32 cellular contexts compared by ENCODE assay signal in genomic region chr16:3268294-3268693, GRCh38. TPM values are rescaled to one million over a fixed set of nuclear protein-coding genes. Genes with fewer than 3 reads are reported as not detected.
"Had no signal": no experiment of that assay in that cellular context is flagged by ENCODE, and none has a peak within 500 bp of the region (broad histone marks: within the 10 kb centered on the region; RNA-seq: fewer than 3 reads in every experiment).

No MANE protein-coding gene starts in this region.

- H3K27ac Mint-ChIP-seq: natural killer cell treated with Interleukin-12 subunit alpha and Interleukin-12 subunit beta and Interleukin-15 and Interleukin-18, amount 100 ng/mL, for 72 hours; nephron progenitor cell; neural progenitor cell; progenitor cell of endocrine pancreas; stimulated activated memory B cell treated with anti-CD40 and anti-IgM and Interleukin-4, amounts not matched to agents 10 μg/mL and 1 μg/mL and 100 μg/mL, for 72 hours; stimulated activated naive CD8-positive, alpha-beta T cell treated with anti-CD3 and anti-CD28 coated beads, Interleukin-15, amount 100 ng/mL, for 72 hours; type B pancreatic cell had no signal

- H3K4me3 ChIP-seq: neural progenitor cell, ovary, psoas muscle, skin epidermis, smooth muscle cell, suprapubic skin, testis, tibial artery, transverse colon, upper lobe of right lung, vagina had no signal

- H3K4me2 ChIP-seq: neural progenitor cell, smooth muscle cell had no signal

- ATAC-seq: naive thymus-derived CD8-positive, alpha-beta T cell; natural killer cell treated with Interleukin-12 subunit alpha and Interleukin-12 subunit beta and Interleukin-15 and Interleukin-18, amount 100 ng/mL, for 72 hours; psoas muscle; right cardiac atrium; sciatic nerve; stimulated activated memory B cell treated with anti-CD40 and anti-IgM and Interleukin-4, amounts not matched to agents 10 μg/mL and 1 μg/mL and 100 μg/mL, for 72 hours; stimulated activated naive CD8-positive, alpha-beta T cell treated with anti-CD3 and anti-CD28 coated beads, Interleukin-15, amount 100 ng/mL, for 72 hours; stimulated activated naive CD8-positive, alpha-beta T cell treated with anti-CD3 and anti-CD28 coated beads, Interleukin-15, Interleukin-2, amounts not matched to agents 100 U/mL and 50 U/mL, for 24 hours; upper lobe of right lung had no signal

- H3K9me3 ChIP-seq: ovary, suprapubic skin, testis, transverse colon, upper lobe of right lung, vagina had no signal

- H3K4me1 ChIP-seq: neural progenitor cell, parathyroid adenoma, psoas muscle had no signal

- H2AFZ ChIP-seq: neural progenitor cell, parathyroid adenoma had no signal

- H3K27me3 ChIP-seq: ovary, suprapubic skin, testis, tibial artery, transverse colon, upper lobe of right lung, vagina had no signal

- H3K36me3 ChIP-seq: neural progenitor cell, ovary, upper lobe of right lung had no signal

- H3K9me3 Mint-ChIP-seq: natural killer cell treated with Interleukin-12 subunit alpha and Interleukin-12 subunit beta and Interleukin-15 and Interleukin-18, amount 100 ng/mL, for 72 hours; stimulated activated memory B cell treated with anti-CD40 and anti-IgM and Interleukin-4, amounts not matched to agents 10 μg/mL and 1 μg/mL and 100 μg/mL, for 72 hours; type B pancreatic cell had no signal

- DNase-seq: naive B cell; naive thymus-derived CD8-positive, alpha-beta T cell; nephron progenitor cell; nucleus accumbens; ovary; posterior cingulate gyrus; psoas muscle; right cardiac atrium; stimulated activated CD4-positive, alpha-beta T cell treated with anti-CD3 and anti-CD28 coated beads, Interleukin-15, amount 100 ng/mL, for 24 hours; stimulated activated CD4-positive, alpha-beta T cell treated with anti-CD3 and anti-CD28 coated beads, Interleukin-2, amount 100 ng/mL, for 24 hours; stimulated activated CD4-positive, alpha-beta T cell treated with anti-CD3 and anti-CD28 coated beads, Interleukin-2, amount 100 ng/mL, for 48 hours; stimulated activated CD4-positive, alpha-beta T cell treated with anti-CD3 and anti-CD28 coated beads, Interleukin-4, amount 100 ng/mL, for 4 hours; stimulated activated CD8-positive, alpha-beta memory T cell treated with anti-CD3 and anti-CD28 coated beads, Interleukin-4, amount 100 ng/mL, for 48 hours; stimulated activated naive CD4-positive, alpha-beta T cell; stimulated activated naive CD8-positive, alpha-beta T cell treated with anti-CD3 and anti-CD28 coated beads, Interleukin-15, amount 100 ng/mL, for 72 hours; stimulated activated naive CD8-positive, alpha-beta T cell treated with anti-CD3 and anti-CD28 coated beads, Interleukin-15, Interleukin-2, amounts not matched to agents 100 U/mL and 50 U/mL, for 24 hours; substantia nigra; testis; tibial artery; transverse colon; upper lobe of right lung had no signal

- H3K27me3 Mint-ChIP-seq: naive B cell; naive thymus-derived CD8-positive, alpha-beta T cell; natural killer cell treated with Interleukin-12 subunit alpha and Interleukin-12 subunit beta and Interleukin-15 and Interleukin-18, amount 100 ng/mL, for 72 hours; stimulated activated memory B cell treated with anti-CD40 and anti-IgM and Interleukin-4, amounts not matched to agents 10 μg/mL and 1 μg/mL and 100 μg/mL, for 72 hours; stimulated activated naive CD8-positive, alpha-beta T cell treated with anti-CD3 and anti-CD28 coated beads, Interleukin-15, amount 100 ng/mL, for 72 hours had no signal

- H3K4me3 Mint-ChIP-seq: naive thymus-derived CD8-positive, alpha-beta T cell; natural killer cell treated with Interleukin-12 subunit alpha and Interleukin-12 subunit beta and Interleukin-15 and Interleukin-18, amount 100 ng/mL, for 72 hours; nephron progenitor cell; neural progenitor cell; stimulated activated memory B cell treated with anti-CD40 and anti-IgM and Interleukin-4, amounts not matched to agents 10 μg/mL and 1 μg/mL and 100 μg/mL, for 72 hours; stimulated activated naive CD8-positive, alpha-beta T cell treated with anti-CD3 and anti-CD28 coated beads, Interleukin-15, amount 100 ng/mL, for 72 hours; type B pancreatic cell had no signal

- H3K27ac ChIP-seq: neural progenitor cell, ovary, parathyroid adenoma, psoas muscle, skin epidermis, suprapubic skin, testis, tibial artery, transverse colon, upper lobe of right lung, vagina had no signal

- H3K36me3 Mint-ChIP-seq: naive B cell; natural killer cell treated with Interleukin-12 subunit alpha and Interleukin-12 subunit beta and Interleukin-15 and Interleukin-18, amount 100 ng/mL, for 72 hours; neural progenitor cell; type B pancreatic cell had no signal

RNA-seq across cellular contexts. Expression of gene MEFV, which starts 11.9 kb away (rescaled TPM):
- total RNA-seq: progenitor cell of endocrine pancreas, smooth muscle cell had no signal
